10 cellular contexts compared by ENCODE assay signal in genomic region chr12:49451468-49452259, GRCh38.
A peak's percentile ranks its signal among the peaks of the same experiment; 100 is the strongest.
DNase-seq lines count a peak whose midpoint lies in the region; ATAC-seq lines count a peak whose summit lies in the region.
"Had no signal": no experiment of that assay in that cellular context is flagged by ENCODE, and none has a peak within 500 bp of the region (broad histone marks: within the 10 kb centered on the region; RNA-seq: fewer than 3 reads in every experiment).

No MANE protein-coding gene starts in this region.

- no peak for DNase-seq in activated T-helper 2 cell treated with anti-CD3 and anti-CD28 coated beads, Interferon-gamma antibody, Interleukin-2, Interleukin-4, amounts not matched to agents 10 μg/mL and 5 μg/mL and 100 μg/mL, durations not matched to agents 14 hours and 24 hours and 36 hours (ENCODE audit: low spot score)
- DNase-seq in left colon (no peak), NCI-H1436 (lab: John Stamatoyannopoulos, UW) (no peak), NCI-H774 (lab: John Stamatoyannopoulos, UW) (no peak)
- no peak for DNase-seq in stimulated activated CD4-positive, alpha-beta T cell treated with anti-CD3 and anti-CD28 coated beads, Interleukin-2, amount 100 ng/mL, for 48 hours
- DNase-seq: Calu3 had no signal

- H3K27ac Mint-ChIP-seq in activated T-helper 2 cell treated with anti-CD3 and anti-CD28 coated beads, Interferon-gamma antibody, Interleukin-2, Interleukin-4, amounts not matched to agents 10 μg/mL and 5 μg/mL and 100 μg/mL, durations not matched to agents 14 hours and 24 hours and 36 hours = peak overlapping the region; percentile 71

- H3K36me3 Mint-ChIP-seq in activated T-helper 2 cell treated with anti-CD3 and anti-CD28 coated beads, Interferon-gamma antibody, Interleukin-2, Interleukin-4, amounts not matched to agents 10 μg/mL and 5 μg/mL and 100 μg/mL, durations not matched to agents 14 hours and 24 hours and 36 hours (ENCODE audit: low read depth) = peaks cover 24% of the 10 kb centered on the region

- no peaks in the 10 kb centered on the region for H3K27me3 Mint-ChIP-seq in activated T-helper 2 cell treated with anti-CD3 and anti-CD28 coated beads, Interferon-gamma antibody, Interleukin-2, Interleukin-4, amounts not matched to agents 10 μg/mL and 5 μg/mL and 100 μg/mL, durations not matched to agents 14 hours and 24 hours and 36 hours (ENCODE audit: low read depth)

- H3K4me1 Mint-ChIP-seq in activated T-helper 2 cell treated with anti-CD3 and anti-CD28 coated beads, Interferon-gamma antibody, Interleukin-2, Interleukin-4, amounts not matched to agents 10 μg/mL and 5 μg/mL and 100 μg/mL, durations not matched to agents 14 hours and 24 hours and 36 hours (ENCODE audit: low read depth) = peaks cover 16% of the 10 kb centered on the region

- intact Hi-C loops in activated T-helper 2 cell treated with anti-CD3 and anti-CD28 coated beads, Interferon-gamma antibody, Interleukin-2, Interleukin-4, amounts not matched to agents 10 μg/mL and 5 μg/mL and 100 μg/mL, durations not matched to agents 14 hours and 24 hours and 36 hours (cut with micrococcal nuclease) = loop anchor here (5.0 kb wide), 1 partner anchor 84 kb away; the partner anchor contains the start of gene SPATS2
- intact Hi-C loops in left colon (cut with DNase I, micrococcal nuclease) = no loop called here

- peak overlapping the region; percentile 11 for H3K4me3 Mint-ChIP-seq in activated T-helper 2 cell treated with anti-CD3 and anti-CD28 coated beads, Interferon-gamma antibody, Interleukin-2, Interleukin-4, amounts not matched to agents 10 μg/mL and 5 μg/mL and 100 μg/mL, durations not matched to agents 14 hours and 24 hours and 36 hours (ENCODE audit: low read depth)

- ATAC-seq in GM18519 (IDR thresholded peaks at IDR 0.05; ENCODE audit: low FRiP score, unreplicated experiment) (peak; percentile 54), GM19395 (IDR thresholded peaks at IDR 0.05; ENCODE audit: unreplicated experiment) (peak; percentile 88), HG03064 (IDR thresholded peaks at IDR 0.05; ENCODE audit: low read depth, unreplicated experiment) (peak; percentile 74), left colon (no peak)
- ATAC-seq: esophagus mucosa had no signal

- H3K9me3 Mint-ChIP-seq in activated T-helper 2 cell treated with anti-CD3 and anti-CD28 coated beads, Interferon-gamma antibody, Interleukin-2, Interleukin-4, amounts not matched to agents 10 μg/mL and 5 μg/mL and 100 μg/mL, durations not matched to agents 14 hours and 24 hours and 36 hours = peaks cover 3% of the 10 kb centered on the region
